34 cellular contexts compared by ENCODE assay signal in the genomic region with DNA sequence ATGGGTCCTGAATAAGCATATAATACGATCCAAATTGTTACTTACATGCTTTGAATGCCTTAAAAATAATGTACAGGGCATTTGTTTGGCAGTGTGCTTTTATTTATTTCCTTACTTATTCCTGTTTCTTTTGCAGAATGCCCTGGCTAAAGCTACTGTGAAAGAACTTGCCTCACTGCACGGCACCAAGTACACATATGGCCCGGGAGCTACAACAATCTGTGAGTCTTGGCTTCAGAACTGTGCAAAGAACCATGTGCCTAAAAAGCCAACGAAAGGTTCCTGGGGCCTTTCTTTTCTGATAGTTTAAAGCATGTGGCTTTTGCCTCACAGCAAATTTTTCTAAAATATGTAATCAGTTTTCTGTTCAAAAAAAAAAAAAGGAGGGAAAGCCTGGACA. TPM values are rescaled to one million over a fixed set of nuclear protein-coding genes. Genes with fewer than 3 reads are reported as not detected.
"Had no signal": no experiment of that assay in that cellular context is flagged by ENCODE, and none has a peak within 500 bp of the region (broad histone marks: within the 10 kb centered on the region; RNA-seq: fewer than 3 reads in every experiment).

No MANE protein-coding gene starts in this region.

- H3K27ac ChIP-seq: ascending aorta, brain microvascular endothelial cell, colonic mucosa, epithelial cell of prostate, esophagus squamous epithelium, WERI-Rb-1 had no signal

- DNase-seq: activated B cell treated with CpG ODN at 0.5 μM for 24 hours; activated CD4-positive, alpha-beta T cell treated with anti-CD3 and anti-CD28 coated beads for 48 hours; activated CD4-positive, alpha-beta T cell treated with anti-CD3 and anti-CD28 coated beads, Interleukin-2, amount 50 U/mL, for 1 hour; activated CD4-positive, alpha-beta T cell treated with anti-CD3 and anti-CD28 coated beads, Interleukin-2, amount 50 U/mL, for 48 hours; activated CD8-positive, alpha-beta memory T cell treated with anti-CD3 and anti-CD28 coated beads for 24 hours; activated CD8-positive, alpha-beta T cell treated with anti-CD3 and anti-CD28 coated beads for 36 hours; activated effector memory CD4-positive, alpha-beta T cell treated with anti-CD3 and anti-CD28 coated beads, Interleukin-2, amount 50 U/mL, for 16 hours; activated naive CD4-positive, alpha-beta T cell treated with anti-CD3 and anti-CD28 coated beads for 36 hours; activated naive CD8-positive, alpha-beta T cell treated with anti-CD3 and anti-CD28 coated beads for 36 hours; activated naive CD8-positive, alpha-beta T cell treated with anti-CD3 and anti-CD28 coated beads, Interleukin-2, amount 50 U/mL, for 24 hours; activated T-cell treated with anti-CD3 and anti-CD28 coated beads, Interleukin-2, amount 50 U/mL, for 4 hours; brain microvascular endothelial cell; colonic mucosa; effector CD8-positive, alpha-beta T cell; esophagus squamous epithelium; foreskin fibroblast; head of caudate nucleus; T-helper 1 cell; T-helper 17 cell; T1000; WERI-Rb-1 had no signal

- ATAC-seq: activated CD4-positive, CD25-positive, alpha-beta regulatory T cell treated with anti-CD3 and anti-CD28 coated beads, Interleukin-2, amount 50 U/mL, for 24 hours; activated CD8-positive, alpha-beta T cell treated with anti-CD3 and anti-CD28 coated beads for 36 hours; activated naive CD8-positive, alpha-beta T cell treated with anti-CD3 and anti-CD28 coated beads, Interleukin-2, amount 50 U/mL, for 24 hours; activated T-cell treated with anti-CD3 and anti-CD28 coated beads, Interleukin-2, amount 50 U/mL, for 4 hours; T-helper 17 cell had no signal

- H3K36me3 ChIP-seq: ascending aorta, brain microvascular endothelial cell, colonic mucosa, esophagus squamous epithelium, WERI-Rb-1 had no signal

- H3K4me1 ChIP-seq: ascending aorta, colonic mucosa, esophagus squamous epithelium had no signal

- H3K4me3 ChIP-seq: ascending aorta, colonic mucosa, esophagus squamous epithelium had no signal

- H3K9me3 Mint-ChIP-seq: activated B cell treated with CpG ODN at 0.5 μM for 24 hours; activated CD8-positive, alpha-beta T cell treated with anti-CD3 and anti-CD28 coated beads for 36 hours; activated naive CD4-positive, alpha-beta T cell treated with anti-CD3 and anti-CD28 coated beads for 36 hours; activated naive CD4-positive, alpha-beta T cell treated with anti-CD3 and anti-CD28 coated beads, Interleukin-2, amount 50 U/mL, for 24 hours; activated naive CD8-positive, alpha-beta T cell treated with anti-CD3 and anti-CD28 coated beads for 36 hours; activated naive CD8-positive, alpha-beta T cell treated with anti-CD3 and anti-CD28 coated beads, Interleukin-2, amount 50 U/mL, for 24 hours; activated T-cell treated with anti-CD3 and anti-CD28 coated beads, Interleukin-2, amount 50 U/mL, for 4 hours; activated T-helper 1 cell treated with anti-CD3 and anti-CD28 coated beads, Interleukin-12 subunit alpha, Interleukin-12 subunit beta, Interleukin-2, Interleukin-4 antibody, amounts not matched to agents 30 ng/mL and 10 ng/mL and 1 ng/mL, durations not matched to agents 14 hours and 24 hours and 36 hours; activated T-helper 2 cell treated with anti-CD3 and anti-CD28 coated beads, Interferon-gamma antibody, Interleukin-2, Interleukin-4, amounts not matched to agents 10 μg/mL and 5 μg/mL and 100 μg/mL, durations not matched to agents 14 hours and 24 hours and 36 hours; central memory CD8-positive, alpha-beta T cell; T-helper 2 cell treated with Interferon-gamma antibody and Interleukin-4, amounts not matched to agents 5 μg/mL and 100 μg/mL, for 36 hours had no signal

- H3K9me3 ChIP-seq: ascending aorta, colonic mucosa, esophagus squamous epithelium had no signal

- H3K4me3 Mint-ChIP-seq: activated B cell treated with CpG ODN at 0.5 μM for 24 hours; activated CD8-positive, alpha-beta T cell treated with anti-CD3 and anti-CD28 coated beads for 36 hours; activated naive CD4-positive, alpha-beta T cell treated with anti-CD3 and anti-CD28 coated beads for 36 hours; activated naive CD4-positive, alpha-beta T cell treated with anti-CD3 and anti-CD28 coated beads, Interleukin-2, amount 50 U/mL, for 24 hours; activated naive CD8-positive, alpha-beta T cell treated with anti-CD3 and anti-CD28 coated beads for 36 hours; activated naive CD8-positive, alpha-beta T cell treated with anti-CD3 and anti-CD28 coated beads, Interleukin-2, amount 50 U/mL, for 24 hours; activated T-cell treated with anti-CD3 and anti-CD28 coated beads, Interleukin-2, amount 50 U/mL, for 4 hours; activated T-helper 1 cell treated with anti-CD3 and anti-CD28 coated beads, Interleukin-12 subunit alpha, Interleukin-12 subunit beta, Interleukin-2, Interleukin-4 antibody, amounts not matched to agents 30 ng/mL and 10 ng/mL and 1 ng/mL, durations not matched to agents 14 hours and 24 hours and 36 hours; central memory CD8-positive, alpha-beta T cell; T-helper 17 cell; T-helper 2 cell treated with Interferon-gamma antibody and Interleukin-4, amounts not matched to agents 5 μg/mL and 100 μg/mL, for 36 hours had no signal

- H3K27ac Mint-ChIP-seq: activated B cell treated with CpG ODN at 0.5 μM for 24 hours; activated CD8-positive, alpha-beta T cell treated with anti-CD3 and anti-CD28 coated beads for 36 hours; activated naive CD4-positive, alpha-beta T cell treated with anti-CD3 and anti-CD28 coated beads for 36 hours; activated naive CD4-positive, alpha-beta T cell treated with anti-CD3 and anti-CD28 coated beads, Interleukin-2, amount 50 U/mL, for 24 hours; activated naive CD8-positive, alpha-beta T cell treated with anti-CD3 and anti-CD28 coated beads for 36 hours; activated naive CD8-positive, alpha-beta T cell treated with anti-CD3 and anti-CD28 coated beads, Interleukin-2, amount 50 U/mL, for 24 hours; activated T-helper 1 cell treated with anti-CD3 and anti-CD28 coated beads, Interleukin-12 subunit alpha, Interleukin-12 subunit beta, Interleukin-2, Interleukin-4 antibody, amounts not matched to agents 30 ng/mL and 10 ng/mL and 1 ng/mL, durations not matched to agents 14 hours and 24 hours and 36 hours; activated T-helper 2 cell treated with anti-CD3 and anti-CD28 coated beads, Interferon-gamma antibody, Interleukin-2, Interleukin-4, amounts not matched to agents 10 μg/mL and 5 μg/mL and 100 μg/mL, durations not matched to agents 14 hours and 24 hours and 36 hours; T-helper 17 cell; T-helper 2 cell treated with Interferon-gamma antibody and Interleukin-4, amounts not matched to agents 5 μg/mL and 100 μg/mL, for 36 hours had no signal

- H3K27me3 ChIP-seq: ascending aorta, brain microvascular endothelial cell, colonic mucosa had no signal

- H3K4me1 Mint-ChIP-seq: activated B cell treated with CpG ODN at 0.5 μM for 24 hours; activated naive CD4-positive, alpha-beta T cell treated with anti-CD3 and anti-CD28 coated beads, Interleukin-2, amount 50 U/mL, for 24 hours; activated naive CD8-positive, alpha-beta T cell treated with anti-CD3 and anti-CD28 coated beads for 36 hours; activated naive CD8-positive, alpha-beta T cell treated with anti-CD3 and anti-CD28 coated beads, Interleukin-2, amount 50 U/mL, for 24 hours; central memory CD8-positive, alpha-beta T cell had no signal

- H3K36me3 Mint-ChIP-seq: activated naive CD4-positive, alpha-beta T cell treated with anti-CD3 and anti-CD28 coated beads, Interleukin-2, amount 50 U/mL, for 24 hours; activated naive CD8-positive, alpha-beta T cell treated with anti-CD3 and anti-CD28 coated beads for 36 hours had no signal

RNA-seq across cellular contexts. Expression of gene CPA3, which starts 7.8 kb away (rescaled TPM):
- total RNA-seq: activated B cell treated with CpG ODN at 0.5 μM for 24 hours; activated CD8-positive, alpha-beta T cell treated with anti-CD3 and anti-CD28 coated beads for 36 hours; activated naive CD4-positive, alpha-beta T cell treated with anti-CD3 and anti-CD28 coated beads for 36 hours; activated naive CD8-positive, alpha-beta T cell treated with anti-CD3 and anti-CD28 coated beads for 36 hours; activated T-helper 1 cell treated with anti-CD3 and anti-CD28 coated beads, Interleukin-12 subunit alpha, Interleukin-12 subunit beta, Interleukin-2, Interleukin-4 antibody, amounts not matched to agents 30 ng/mL and 10 ng/mL and 1 ng/mL, durations not matched to agents 14 hours and 24 hours and 36 hours; activated T-helper 2 cell treated with anti-CD3 and anti-CD28 coated beads, Interferon-gamma antibody, Interleukin-2, Interleukin-4, amounts not matched to agents 10 μg/mL and 5 μg/mL and 100 μg/mL, durations not matched to agents 14 hours and 24 hours and 36 hours; ascending aorta; bronchial epithelial cell; frontal cortex had no signal

RNA-seq across cellular contexts. Expression of gene CPB1, which starts 29.7 kb away (rescaled TPM):
- total RNA-seq: activated B cell treated with CpG ODN at 0.5 μM for 24 hours; activated CD8-positive, alpha-beta T cell treated with anti-CD3 and anti-CD28 coated beads for 36 hours; activated naive CD4-positive, alpha-beta T cell treated with anti-CD3 and anti-CD28 coated beads for 36 hours; activated naive CD8-positive, alpha-beta T cell treated with anti-CD3 and anti-CD28 coated beads for 36 hours; activated T-helper 1 cell treated with anti-CD3 and anti-CD28 coated beads, Interleukin-12 subunit alpha, Interleukin-12 subunit beta, Interleukin-2, Interleukin-4 antibody, amounts not matched to agents 30 ng/mL and 10 ng/mL and 1 ng/mL, durations not matched to agents 14 hours and 24 hours and 36 hours; activated T-helper 2 cell treated with anti-CD3 and anti-CD28 coated beads, Interferon-gamma antibody, Interleukin-2, Interleukin-4, amounts not matched to agents 10 μg/mL and 5 μg/mL and 100 μg/mL, durations not matched to agents 14 hours and 24 hours and 36 hours; bronchial epithelial cell; cardiac septum; dermis microvascular lymphatic vessel endothelial cell; endothelial cell of umbilical vein; esophagus squamous epithelium; frontal cortex; T-helper 17 cell had no signal
- polyA plus RNA-seq: endothelial cell of umbilical vein had no signal
